Comparison of ENCODE assay signal across 10 cellular contexts in genomic region chr2:38184964-38185603, GRCh38.
DNase-seq lines count a peak whose midpoint lies in the region; ATAC-seq and TF ChIP-seq lines count a peak whose summit lies in the region.
"Had no signal": no experiment of that assay in that cellular context is flagged by ENCODE, and none has a peak within 500 bp of the region (broad histone marks: within the 10 kb centered on the region; RNA-seq: fewer than 3 reads in every experiment).

No MANE protein-coding gene starts in this region.

- peaks cover 35% of the 10 kb centered on the region for H3K27me3 Mint-ChIP-seq in activated CD8-positive, alpha-beta memory T cell treated with anti-CD3 and anti-CD28 coated beads, Interleukin-2, amount 10 ng/mL, durations not matched to agents 7 days and 5 days

- no peaks in the 10 kb centered on the region for H3K36me3 ChIP-seq in tibial nerve
- H3K36me3 ChIP-seq in adrenal gland (replicated peaks in 1 of 2), result no peaks in the 10 kb centered on the region
- no peaks in the 10 kb centered on the region for H3K36me3 ChIP-seq in BE2C
- H3K36me3 ChIP-seq: cardiac muscle cell, pancreas had no signal

- intact Hi-C loops in adrenal gland (cut with DNase I), result no loop called here

- CTCF ChIA-PET in activated CD8-positive, alpha-beta memory T cell treated with anti-CD3 and anti-CD28 coated beads, Interleukin-2, amount 10 ng/mL, durations not matched to agents 7 days and 5 days (lab: Charles Lee), result no interaction called here

- H3K27me3 ChIP-seq in tibial nerve (no peaks in the 10 kb centered on the region), adrenal gland (no peaks in the 10 kb centered on the region), BE2C (0 out of 2 replicates have a peak, but pooled peaks cover 3% of the 10 kb centered on the region)
- H3K27me3 ChIP-seq: cardiac muscle cell, pancreas had no signal

- H3K4me1 ChIP-seq in tibial nerve (peaks cover 0 to 50% (median 10%) of the 10 kb centered on the region in 4 donors), adrenal gland (replicated peaks in 1 of 2) (peaks cover 3 to 8% of the 10 kb centered on the region in 2 donors), BE2C (no peaks in the 10 kb centered on the region)
- H3K4me1 ChIP-seq: pancreas had no signal

- no peaks in the 10 kb centered on the region for H3K36me3 Mint-ChIP-seq in activated CD8-positive, alpha-beta memory T cell treated with anti-CD3 and anti-CD28 coated beads, Interleukin-2, amount 10 ng/mL, durations not matched to agents 7 days and 5 days

- TF ChIP-seq POLR2A in tibial nerve (IDR thresholded peaks at IDR 0.05) (no peak), adrenal gland (IDR thresholded peaks at IDR 0.05) (no peak)

- TF ChIP-seq CTCF in tibial nerve (IDR thresholded peaks at IDR 0.05), result peak in 1 of 5 experiments; percentile 6
- no peak for TF ChIP-seq CTCF in adrenal gland (IDR thresholded peaks at IDR 0.05)
- TF ChIP-seq CTCF in BE2C (IDR thresholded peaks at IDR 0.05; ENCODE audit: low read depth, low read length), result no peak

- no peaks in the 10 kb centered on the region for H3K9me3 ChIP-seq in tibial nerve
- no peaks in the 10 kb centered on the region for H3K9me3 ChIP-seq in adrenal gland (replicated peaks in 1 of 3)
- H3K9me3 ChIP-seq in BE2C, result no peaks in the 10 kb centered on the region; the same call in 1 of the 2 replicates
- H3K9me3 ChIP-seq: pancreas had no signal

- H3K4me1 Mint-ChIP-seq in activated CD8-positive, alpha-beta memory T cell treated with anti-CD3 and anti-CD28 coated beads, Interleukin-2, amount 10 ng/mL, durations not matched to agents 7 days and 5 days, result peaks cover 23% of the 10 kb centered on the region

- TF ChIP-seq EP300 in tibial nerve (IDR thresholded peaks at IDR 0.05), result no peak

- ATAC-seq in activated CD8-positive, alpha-beta memory T cell treated with anti-CD3 and anti-CD28 coated beads, Interleukin-2, amount 10 ng/mL, durations not matched to agents 7 days and 5 days, result peak; percentile 63
- peak; percentile 92 for ATAC-seq in HG03097 (IDR thresholded peaks at IDR 0.05; ENCODE audit: low FRiP score, unreplicated experiment)

- DNase-seq in activated CD8-positive, alpha-beta memory T cell treated with anti-CD3 and anti-CD28 coated beads, Interleukin-2, amount 10 ng/mL, durations not matched to agents 7 days and 5 days, result no peak
- DNase-seq in activated CD8-positive, alpha-beta memory T cell treated with anti-CD3 and anti-CD28 coated beads for 24 hours, result no peak
- peak; percentile 66 for DNase-seq in amniotic epithelial cell (ENCODE audit: low read depth)
- DNase-seq in tibial nerve (ENCODE audit: low spot score in 2 of 2), result no peak
- DNase-seq in adrenal gland, result no peak
- DNase-seq in NCI-H1694 treated with DMSO at 0.1 percent for 48 hours (lab: John Stamatoyannopoulos, UW), result no peak
- no peak for DNase-seq in BE2C
- DNase-seq: pancreas had no signal

- peak overlapping the region in 3 of 4 donors; percentile 30 to 89 (median 75) for H3K27ac ChIP-seq in tibial nerve
- peak overlapping the region in 1 of 5 donors; percentile 33 for H3K27ac ChIP-seq in adrenal gland
- H3K27ac ChIP-seq: cardiac muscle cell, pancreas had no signal

- H3K4me3 ChIP-seq in tibial nerve, result no peak overlapping the region
- no peak overlapping the region for H3K4me3 ChIP-seq in adrenal gland
- H3K4me3 ChIP-seq in BE2C (ENCODE audit: low read depth, low read length), result no peak overlapping the region
- H3K4me3 ChIP-seq: cardiac muscle cell, pancreas had no signal

- H3K4me3 Mint-ChIP-seq in activated CD8-positive, alpha-beta memory T cell treated with anti-CD3 and anti-CD28 coated beads, Interleukin-2, amount 10 ng/mL, durations not matched to agents 7 days and 5 days, result no peak overlapping the region

- 50 to 53% methylated on average over 2 of the region's 2 CpGs for WGBS in tibial nerve, 2 donors
- 49 to 68% (median 65%) methylated on average over 2 of the region's 2 CpGs for WGBS in adrenal gland, 4 donors

- peak overlapping the region; percentile 50 for H3K27ac Mint-ChIP-seq in activated CD8-positive, alpha-beta memory T cell treated with anti-CD3 and anti-CD28 coated beads, Interleukin-2, amount 10 ng/mL, durations not matched to agents 7 days and 5 days

- H3K9me3 Mint-ChIP-seq in activated CD8-positive, alpha-beta memory T cell treated with anti-CD3 and anti-CD28 coated beads, Interleukin-2, amount 10 ng/mL, durations not matched to agents 7 days and 5 days (ENCODE audit: low read depth), result peaks cover 3% of the 10 kb centered on the region
